1 cellular context compared by ENCODE assay signal in genomic region chr12:108619369-108620160, GRCh38.
A peak's percentile ranks its signal among the peaks of the same experiment; 100 is the strongest.
TF ChIP-seq lines count a peak whose summit lies in the region.

No MANE protein-coding gene starts in this region.

TF ChIP-seq in K562, 482 proteins besides CTCF, POLR2A, EP300 and RAD21 (continues in another document):
- TF ChIP-seq, protein P1, sequence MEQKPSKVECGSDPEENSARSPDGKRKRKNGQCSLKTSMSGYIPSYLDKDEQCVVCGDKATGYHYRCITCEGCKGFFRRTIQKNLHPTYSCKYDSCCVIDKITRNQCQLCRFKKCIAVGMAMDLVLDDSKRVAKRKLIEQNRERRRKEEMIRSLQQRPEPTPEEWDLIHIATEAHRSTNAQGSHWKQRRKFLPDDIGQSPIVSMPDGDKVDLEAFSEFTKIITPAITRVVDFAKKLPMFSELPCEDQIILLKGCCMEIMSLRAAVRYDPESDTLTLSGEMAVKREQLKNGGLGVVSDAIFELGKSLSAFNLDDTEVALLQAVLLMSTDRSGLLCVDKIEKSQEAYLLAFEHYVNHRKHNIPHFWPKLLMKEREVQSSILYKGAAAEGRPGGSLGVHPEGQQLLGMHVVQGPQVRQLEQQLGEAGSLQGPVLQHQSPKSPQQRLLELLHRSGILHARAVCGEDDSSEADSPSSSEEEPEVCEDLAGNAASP (IDR thresholded peaks at IDR 0.05) = no peak
- TF ChIP-seq KLF6 (CRISPR knock-in tag; IDR thresholded peaks at IDR 0.05; ENCODE audit: borderline replicate concordance) (peak; percentile 81; the same call in 1 of the 2 replicates), TBL1XR1 (IDR thresholded peaks at IDR 0.05; ENCODE audit: low read length in 2 of 2) (no peak), SAFB2 (IDR thresholded peaks at IDR 0.05; ENCODE audit: borderline replicate concordance, low read depth, low read length, severe bottlenecking) (no peak), MTA3 (IDR thresholded peaks at IDR 0.05; ENCODE audit: borderline replicate concordance) (no peak), XRCC4 (IDR thresholded peaks at IDR 0.05; ENCODE audit: extremely low read depth, insufficient read depth, insufficient read length) (no peak), NFIX (CRISPR knock-in tag; IDR thresholded peaks at IDR 0.05; ENCODE audit: low read depth) (0 out of 2 replicates have a peak, but pooled peaks have one; percentile 8), SMAD3 (CRISPR knock-in tag; conservative IDR thresholded peaks at IDR 0.05) (peak; percentile 48; the same call in 1 of the 2 replicates), THRAP3 (IDR thresholded peaks at IDR 0.05; ENCODE audit: borderline replicate concordance) (no peak), ZNF764 (CRISPR knock-in tag; IDR thresholded peaks at IDR 0.05; ENCODE audit: low read depth) (no peak), TAF9B (IDR thresholded peaks at IDR 0.05; ENCODE audit: partially characterized antibody) (no peak), MYC (IDR thresholded peaks at IDR 0.05; ENCODE audit: low read depth, low read length) (no peak), MYC (CRISPR knock-in tag; IDR thresholded peaks at IDR 0.05; ENCODE audit: borderline replicate concordance, low read depth) (peak; percentile 36; the same call in 1 of the 2 replicates), ATF7 (IDR thresholded peaks at IDR 0.05) (no peak), DPF2 (IDR thresholded peaks at IDR 0.05) (no peak), ESRRA (IDR thresholded peaks at IDR 0.05; ENCODE audit: borderline replicate concordance, low read depth) (no peak), ZBTB8A (IDR thresholded peaks at IDR 0.05; ENCODE audit: partially characterized antibody) (no peak), STAG1 (CRISPR knock-in tag; IDR thresholded peaks at IDR 0.05; ENCODE audit: borderline replicate concordance) (no peak), CC2D1A (IDR thresholded peaks at IDR 0.05) (no peak), SMAD4 (CRISPR knock-in tag; conservative IDR thresholded peaks at IDR 0.05) (peak; percentile 86), KAT8 (IDR thresholded peaks at IDR 0.05; ENCODE audit: low read depth) (no peak), FOXO4 (CRISPR knock-in tag; IDR thresholded peaks at IDR 0.05) (no peak), ZNF583 (CRISPR knock-in tag; IDR thresholded peaks at IDR 0.05) (no peak), ZNF740 (CRISPR knock-in tag; IDR thresholded peaks at IDR 0.05) (no peak), ZNF740 (tag; IDR thresholded peaks at IDR 0.05) (peak in 1 of 2 experiments; percentile 81; a peak in 1 of 4 replicates), ARHGAP35 (IDR thresholded peaks at IDR 0.05; ENCODE audit: partially characterized antibody) (no peak), ZNF41 (CRISPR knock-in tag; conservative IDR thresholded peaks at IDR 0.05) (0 out of 2 replicates have a peak, but pooled peaks have one; percentile 55), IRF9 (tag; IDR thresholded peaks at IDR 0.05) (0 out of 2 replicates have a peak, but pooled peaks have one; percentile 24), PATZ1 (CRISPR knock-in tag; IDR thresholded peaks at IDR 0.05; ENCODE audit: borderline replicate concordance) (no peak), LCOR (CRISPR knock-in tag; IDR thresholded peaks at IDR 0.05) (no peak)
- TF ChIP-seq, protein P2, sequence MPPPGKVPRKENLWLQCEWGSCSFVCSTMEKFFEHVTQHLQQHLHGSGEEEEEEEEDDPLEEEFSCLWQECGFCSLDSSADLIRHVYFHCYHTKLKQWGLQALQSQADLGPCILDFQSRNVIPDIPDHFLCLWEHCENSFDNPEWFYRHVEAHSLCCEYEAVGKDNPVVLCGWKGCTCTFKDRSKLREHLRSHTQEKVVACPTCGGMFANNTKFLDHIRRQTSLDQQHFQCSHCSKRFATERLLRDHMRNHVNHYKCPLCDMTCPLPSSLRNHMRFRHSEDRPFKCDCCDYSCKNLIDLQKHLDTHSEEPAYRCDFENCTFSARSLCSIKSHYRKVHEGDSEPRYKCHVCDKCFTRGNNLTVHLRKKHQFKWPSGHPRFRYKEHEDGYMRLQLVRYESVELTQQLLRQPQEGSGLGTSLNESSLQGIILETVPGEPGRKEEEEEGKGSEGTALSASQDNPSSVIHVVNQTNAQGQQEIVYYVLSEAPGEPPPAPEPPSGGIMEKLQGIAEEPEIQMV (tag; conservative IDR thresholded peaks at IDR 0.05; ENCODE audit: low read depth) = peak; percentile 74; the same call in 1 of the 2 replicates
- TF ChIP-seq, protein P3, sequence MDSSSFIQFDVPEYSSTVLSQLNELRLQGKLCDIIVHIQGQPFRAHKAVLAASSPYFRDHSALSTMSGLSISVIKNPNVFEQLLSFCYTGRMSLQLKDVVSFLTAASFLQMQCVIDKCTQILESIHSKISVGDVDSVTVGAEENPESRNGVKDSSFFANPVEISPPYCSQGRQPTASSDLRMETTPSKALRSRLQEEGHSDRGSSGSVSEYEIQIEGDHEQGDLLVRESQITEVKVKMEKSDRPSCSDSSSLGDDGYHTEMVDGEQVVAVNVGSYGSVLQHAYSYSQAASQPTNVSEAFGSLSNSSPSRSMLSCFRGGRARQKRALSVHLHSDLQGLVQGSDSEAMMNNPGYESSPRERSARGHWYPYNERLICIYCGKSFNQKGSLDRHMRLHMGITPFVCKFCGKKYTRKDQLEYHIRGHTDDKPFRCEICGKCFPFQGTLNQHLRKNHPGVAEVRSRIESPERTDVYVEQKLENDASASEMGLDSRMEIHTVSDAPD (CRISPR knock-in tag; IDR thresholded peaks at IDR 0.05) = no peak
- TF ChIP-seq, protein P4, sequence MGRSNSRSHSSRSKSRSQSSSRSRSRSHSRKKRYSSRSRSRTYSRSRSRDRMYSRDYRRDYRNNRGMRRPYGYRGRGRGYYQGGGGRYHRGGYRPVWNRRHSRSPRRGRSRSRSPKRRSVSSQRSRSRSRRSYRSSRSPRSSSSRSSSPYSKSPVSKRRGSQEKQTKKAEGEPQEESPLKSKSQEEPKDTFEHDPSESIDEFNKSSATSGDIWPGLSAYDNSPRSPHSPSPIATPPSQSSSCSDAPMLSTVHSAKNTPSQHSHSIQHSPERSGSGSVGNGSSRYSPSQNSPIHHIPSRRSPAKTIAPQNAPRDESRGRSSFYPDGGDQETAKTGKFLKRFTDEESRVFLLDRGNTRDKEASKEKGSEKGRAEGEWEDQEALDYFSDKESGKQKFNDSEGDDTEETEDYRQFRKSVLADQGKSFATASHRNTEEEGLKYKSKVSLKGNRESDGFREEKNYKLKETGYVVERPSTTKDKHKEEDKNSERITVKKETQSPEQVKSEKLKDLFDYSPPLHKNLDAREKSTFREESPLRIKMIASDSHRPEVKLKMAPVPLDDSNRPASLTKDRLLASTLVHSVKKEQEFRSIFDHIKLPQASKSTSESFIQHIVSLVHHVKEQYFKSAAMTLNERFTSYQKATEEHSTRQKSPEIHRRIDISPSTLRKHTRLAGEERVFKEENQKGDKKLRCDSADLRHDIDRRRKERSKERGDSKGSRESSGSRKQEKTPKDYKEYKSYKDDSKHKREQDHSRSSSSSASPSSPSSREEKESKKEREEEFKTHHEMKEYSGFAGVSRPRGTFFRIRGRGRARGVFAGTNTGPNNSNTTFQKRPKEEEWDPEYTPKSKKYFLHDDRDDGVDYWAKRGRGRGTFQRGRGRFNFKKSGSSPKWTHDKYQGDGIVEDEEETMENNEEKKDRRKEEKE (IDR thresholded peaks at IDR 0.05; ENCODE audit: borderline replicate concordance in 1 of 2, control insufficient read depth in 1 of 2, low read depth in 2 of 2, low read length in 1 of 2) = no peak
- TF ChIP-seq, protein P5, sequence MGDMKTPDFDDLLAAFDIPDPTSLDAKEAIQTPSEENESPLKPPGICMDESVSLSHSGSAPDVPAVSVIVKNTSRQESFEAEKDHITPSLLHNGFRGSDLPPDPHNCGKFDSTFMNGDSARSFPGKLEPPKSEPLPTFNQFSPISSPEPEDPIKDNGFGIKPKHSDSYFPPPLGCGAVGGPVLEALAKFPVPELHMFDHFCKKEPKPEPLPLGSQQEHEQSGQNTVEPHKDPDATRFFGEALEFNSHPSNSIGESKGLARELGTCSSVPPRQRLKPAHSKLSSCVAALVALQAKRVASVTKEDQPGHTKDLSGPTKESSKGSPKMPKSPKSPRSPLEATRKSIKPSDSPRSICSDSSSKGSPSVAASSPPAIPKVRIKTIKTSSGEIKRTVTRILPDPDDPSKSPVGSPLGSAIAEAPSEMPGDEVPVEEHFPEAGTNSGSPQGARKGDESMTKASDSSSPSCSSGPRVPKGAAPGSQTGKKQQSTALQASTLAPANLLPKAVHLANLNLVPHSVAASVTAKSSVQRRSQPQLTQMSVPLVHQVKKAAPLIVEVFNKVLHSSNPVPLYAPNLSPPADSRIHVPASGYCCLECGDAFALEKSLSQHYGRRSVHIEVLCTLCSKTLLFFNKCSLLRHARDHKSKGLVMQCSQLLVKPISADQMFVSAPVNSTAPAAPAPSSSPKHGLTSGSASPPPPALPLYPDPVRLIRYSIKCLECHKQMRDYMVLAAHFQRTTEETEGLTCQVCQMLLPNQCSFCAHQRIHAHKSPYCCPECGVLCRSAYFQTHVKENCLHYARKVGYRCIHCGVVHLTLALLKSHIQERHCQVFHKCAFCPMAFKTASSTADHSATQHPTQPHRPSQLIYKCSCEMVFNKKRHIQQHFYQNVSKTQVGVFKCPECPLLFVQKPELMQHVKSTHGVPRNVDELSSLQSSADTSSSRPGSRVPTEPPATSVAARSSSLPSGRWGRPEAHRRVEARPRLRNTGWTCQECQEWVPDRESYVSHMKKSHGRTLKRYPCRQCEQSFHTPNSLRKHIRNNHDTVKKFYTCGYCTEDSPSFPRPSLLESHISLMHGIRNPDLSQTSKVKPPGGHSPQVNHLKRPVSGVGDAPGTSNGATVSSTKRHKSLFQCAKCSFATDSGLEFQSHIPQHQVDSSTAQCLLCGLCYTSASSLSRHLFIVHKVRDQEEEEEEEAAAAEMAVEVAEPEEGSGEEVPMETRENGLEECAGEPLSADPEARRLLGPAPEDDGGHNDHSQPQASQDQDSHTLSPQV (IDR thresholded peaks at IDR 0.05) = peak; percentile 94
- TF ChIP-seq, protein P6, sequence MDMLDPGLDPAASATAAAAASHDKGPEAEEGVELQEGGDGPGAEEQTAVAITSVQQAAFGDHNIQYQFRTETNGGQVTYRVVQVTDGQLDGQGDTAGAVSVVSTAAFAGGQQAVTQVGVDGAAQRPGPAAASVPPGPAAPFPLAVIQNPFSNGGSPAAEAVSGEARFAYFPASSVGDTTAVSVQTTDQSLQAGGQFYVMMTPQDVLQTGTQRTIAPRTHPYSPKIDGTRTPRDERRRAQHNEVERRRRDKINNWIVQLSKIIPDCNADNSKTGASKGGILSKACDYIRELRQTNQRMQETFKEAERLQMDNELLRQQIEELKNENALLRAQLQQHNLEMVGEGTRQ (CRISPR knock-in tag; IDR thresholded peaks at IDR 0.05) = no peak
- TF ChIP-seq, protein P7, sequence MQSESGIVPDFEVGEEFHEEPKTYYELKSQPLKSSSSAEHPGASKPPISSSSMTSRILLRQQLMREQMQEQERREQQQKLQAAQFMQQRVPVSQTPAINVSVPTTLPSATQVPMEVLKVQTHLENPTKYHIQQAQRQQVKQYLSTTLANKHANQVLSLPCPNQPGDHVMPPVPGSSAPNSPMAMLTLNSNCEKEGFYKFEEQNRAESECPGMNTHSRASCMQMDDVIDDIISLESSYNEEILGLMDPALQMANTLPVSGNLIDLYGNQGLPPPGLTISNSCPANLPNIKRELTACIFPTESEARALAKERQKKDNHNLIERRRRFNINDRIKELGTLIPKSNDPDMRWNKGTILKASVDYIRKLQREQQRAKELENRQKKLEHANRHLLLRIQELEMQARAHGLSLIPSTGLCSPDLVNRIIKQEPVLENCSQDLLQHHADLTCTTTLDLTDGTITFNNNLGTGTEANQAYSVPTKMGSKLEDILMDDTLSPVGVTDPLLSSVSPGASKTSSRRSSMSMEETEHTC (IDR thresholded peaks at IDR 0.05) = no peak
